23 cellular contexts compared by ENCODE assay signal in the genomic region with DNA sequence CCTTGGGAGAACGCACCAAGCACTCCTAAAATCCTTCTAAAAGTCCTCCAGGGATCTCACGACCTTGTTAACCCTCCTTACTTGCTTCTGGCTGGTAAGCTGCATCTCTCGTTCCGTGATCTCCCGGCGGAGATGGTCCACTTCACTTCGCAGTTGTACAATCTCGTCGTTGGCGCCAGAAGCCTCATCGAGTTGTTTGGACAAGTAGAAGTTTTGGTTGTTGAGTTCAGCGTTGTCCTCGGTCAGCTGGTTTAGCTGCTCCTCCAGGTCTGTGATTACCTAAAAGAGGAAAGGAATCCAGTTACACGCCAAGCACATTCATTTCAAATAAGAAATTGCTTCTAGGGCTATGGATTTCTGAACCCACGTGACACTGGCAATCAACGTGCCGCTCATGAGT.
"Had no signal": no experiment of that assay in that cellular context is flagged by ENCODE, and none has a peak within 500 bp of the region (broad histone marks: within the 10 kb centered on the region; RNA-seq: fewer than 3 reads in every experiment).

No MANE protein-coding gene starts in this region.

- H3K36me3 ChIP-seq: neural progenitor cell, pancreas, prostate gland, right lobe of liver, sigmoid colon, thoracic aorta, tibial artery, transverse colon, vagina had no signal

- H3K27me3 ChIP-seq: neural progenitor cell, neutrophil, pancreas, right lobe of liver, sigmoid colon, stomach, tibial artery, transverse colon, vagina had no signal

- H3K9me3 ChIP-seq: neutrophil, pancreas, prostate gland, right lobe of liver, sigmoid colon, stomach, thoracic aorta, tibial artery, transverse colon, vagina had no signal

- H3K4me2 ChIP-seq: neural progenitor cell had no signal

- DNase-seq: naive thymus-derived CD4-positive, alpha-beta T cell; natural killer cell; nucleus accumbens; pancreas; right cardiac atrium; right lobe of liver; sigmoid colon; small intestine; stimulated activated CD4-positive, alpha-beta T cell treated with anti-CD3 and anti-CD28 coated beads, Interleukin-15, amount 100 ng/mL, for 24 hours; stimulated activated CD4-positive, alpha-beta T cell treated with anti-CD3 and anti-CD28 coated beads, Interleukin-2, amount 100 ng/mL, for 24 hours; stimulated activated CD4-positive, alpha-beta T cell treated with anti-CD3 and anti-CD28 coated beads, Interleukin-2, amount 100 ng/mL, for 48 hours; stimulated activated CD4-positive, alpha-beta T cell treated with anti-CD3 and anti-CD28 coated beads, Interleukin-4, amount 100 ng/mL, for 24 hours; stimulated activated naive B cell treated with anti-CD40 and anti-IgM and Interleukin-4, amounts not matched to agents 10 μg/mL and 1 μg/mL and 100 μg/mL, for 72 hours; stimulated activated naive CD4-positive, alpha-beta T cell treated with Interleukin-2 at 50 U/mL for 16 hours; stomach; tibial artery; transverse colon had no signal

- ATAC-seq: naive thymus-derived CD4-positive, alpha-beta T cell; natural killer cell; pancreas; right cardiac atrium; right lobe of liver; stimulated activated effector memory CD8-positive, alpha-beta T cell treated with anti-CD3 and anti-CD28 coated beads, Interleukin-12 subunit alpha, Interleukin-12 subunit beta, amount 100 ng/mL, for 72 hours; stimulated activated naive B cell treated with anti-CD40 and anti-IgM and Interleukin-4, amounts not matched to agents 10 μg/mL and 1 μg/mL and 100 μg/mL, for 72 hours had no signal

- H3K4me3 ChIP-seq: neural progenitor cell, pancreas, prostate gland, right lobe of liver, sigmoid colon, stomach, thoracic aorta, tibial artery, transverse colon, vagina had no signal

- H3K9ac ChIP-seq: neural progenitor cell had no signal

- H3K4me1 ChIP-seq: neural progenitor cell, pancreas, prostate gland, right lobe of liver, sigmoid colon, stomach, tibial artery, transverse colon, vagina had no signal

- H3K27ac ChIP-seq: neural progenitor cell, neutrophil, pancreas, prostate gland, right lobe of liver, sigmoid colon, stomach, thoracic aorta, tibial artery, transverse colon, vagina had no signal

- H2AFZ ChIP-seq: neural progenitor cell had no signal
